8 cellular contexts compared by ENCODE assay signal in the genomic region with DNA sequence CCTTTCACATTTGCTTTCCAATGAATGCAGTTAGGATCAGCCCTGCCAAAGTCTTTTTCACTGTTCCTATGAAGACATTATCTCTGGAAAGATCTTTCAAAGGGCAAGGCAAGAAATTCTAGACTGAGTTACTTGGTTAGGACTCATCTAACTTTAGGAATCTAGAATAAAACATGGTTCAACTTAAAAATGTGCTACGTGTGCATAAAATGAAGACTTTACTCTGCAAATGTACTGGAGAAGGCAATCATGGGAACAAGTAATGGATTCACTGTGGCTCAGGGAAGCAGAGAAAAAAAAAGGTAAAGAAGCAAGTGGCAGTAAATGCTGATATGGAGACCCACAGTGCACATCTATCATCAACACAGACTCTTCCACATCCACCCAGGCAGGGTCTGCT.
"Had no signal": no experiment of that assay in that cellular context is flagged by ENCODE, and none has a peak within 500 bp of the region (broad histone marks: within the 10 kb centered on the region; RNA-seq: fewer than 3 reads in every experiment).

No MANE protein-coding gene starts in this region.

- FAIRE-seq: G401.6, GM12878, GM12891, GM12892, GM18507, GM19239 had no signal

- ATAC-seq: GM12878 had no signal

- H3K4me3 ChIP-seq: GM12878 had no signal

- DNase-seq: GDM1, GF-D8 had no signal
